In the genomic region with DNA sequence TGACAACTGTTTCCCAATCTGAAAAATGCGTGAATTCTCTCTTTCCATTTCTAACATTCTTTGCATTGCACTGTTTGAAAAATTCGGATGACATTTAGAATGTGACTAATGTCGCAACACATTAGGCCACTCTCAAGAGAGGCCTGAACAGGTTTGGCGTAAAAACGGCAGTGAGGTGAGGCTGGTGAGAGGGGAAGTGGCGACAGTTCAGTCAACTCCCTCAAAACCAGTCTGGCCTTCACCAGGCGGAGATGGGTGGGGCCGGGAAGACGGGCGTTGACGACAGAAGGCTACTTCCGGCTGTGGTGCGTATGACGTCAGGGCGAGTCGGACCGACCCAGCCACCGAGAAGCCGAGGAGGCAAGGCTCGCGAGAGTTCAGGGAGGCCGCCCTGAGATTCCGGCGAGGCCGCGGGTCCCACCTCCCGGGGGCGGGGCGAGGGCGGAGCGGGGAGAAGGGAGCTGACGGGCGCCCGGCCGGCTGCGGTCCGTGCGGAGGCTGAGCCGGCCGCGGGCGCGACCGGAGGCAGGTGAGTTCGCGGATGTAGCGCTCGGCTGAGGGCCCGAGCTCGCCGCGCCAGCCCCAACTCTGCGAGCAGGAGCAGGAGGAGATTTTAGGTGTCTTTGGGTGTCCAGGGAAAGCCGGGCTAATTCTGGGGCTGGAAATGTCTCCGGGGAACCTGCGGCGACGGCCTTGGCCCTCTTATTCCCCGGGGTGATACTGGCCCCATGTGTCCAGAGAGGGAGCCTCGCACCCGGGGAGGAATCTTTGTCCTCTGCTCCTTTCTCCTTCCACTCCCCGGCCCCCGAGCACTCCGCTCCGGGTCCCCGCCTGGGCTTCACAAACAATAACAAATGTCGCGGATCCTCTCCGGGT, we compare ENCODE assay signal across 1 cellular context.
TF ChIP-seq lines count a peak whose summit lies in the region.

A gene (plus strand): TSS at position 483 of the 876 bp plus-strand sequence. CDS start 53,435 bp downstream, outside the sequence.

TF ChIP-seq in HepG2, 621 proteins besides CTCF, POLR2A, EP300 and RAD21 (continued from another document and continues in another):
- TF ChIP-seq, protein P1, sequence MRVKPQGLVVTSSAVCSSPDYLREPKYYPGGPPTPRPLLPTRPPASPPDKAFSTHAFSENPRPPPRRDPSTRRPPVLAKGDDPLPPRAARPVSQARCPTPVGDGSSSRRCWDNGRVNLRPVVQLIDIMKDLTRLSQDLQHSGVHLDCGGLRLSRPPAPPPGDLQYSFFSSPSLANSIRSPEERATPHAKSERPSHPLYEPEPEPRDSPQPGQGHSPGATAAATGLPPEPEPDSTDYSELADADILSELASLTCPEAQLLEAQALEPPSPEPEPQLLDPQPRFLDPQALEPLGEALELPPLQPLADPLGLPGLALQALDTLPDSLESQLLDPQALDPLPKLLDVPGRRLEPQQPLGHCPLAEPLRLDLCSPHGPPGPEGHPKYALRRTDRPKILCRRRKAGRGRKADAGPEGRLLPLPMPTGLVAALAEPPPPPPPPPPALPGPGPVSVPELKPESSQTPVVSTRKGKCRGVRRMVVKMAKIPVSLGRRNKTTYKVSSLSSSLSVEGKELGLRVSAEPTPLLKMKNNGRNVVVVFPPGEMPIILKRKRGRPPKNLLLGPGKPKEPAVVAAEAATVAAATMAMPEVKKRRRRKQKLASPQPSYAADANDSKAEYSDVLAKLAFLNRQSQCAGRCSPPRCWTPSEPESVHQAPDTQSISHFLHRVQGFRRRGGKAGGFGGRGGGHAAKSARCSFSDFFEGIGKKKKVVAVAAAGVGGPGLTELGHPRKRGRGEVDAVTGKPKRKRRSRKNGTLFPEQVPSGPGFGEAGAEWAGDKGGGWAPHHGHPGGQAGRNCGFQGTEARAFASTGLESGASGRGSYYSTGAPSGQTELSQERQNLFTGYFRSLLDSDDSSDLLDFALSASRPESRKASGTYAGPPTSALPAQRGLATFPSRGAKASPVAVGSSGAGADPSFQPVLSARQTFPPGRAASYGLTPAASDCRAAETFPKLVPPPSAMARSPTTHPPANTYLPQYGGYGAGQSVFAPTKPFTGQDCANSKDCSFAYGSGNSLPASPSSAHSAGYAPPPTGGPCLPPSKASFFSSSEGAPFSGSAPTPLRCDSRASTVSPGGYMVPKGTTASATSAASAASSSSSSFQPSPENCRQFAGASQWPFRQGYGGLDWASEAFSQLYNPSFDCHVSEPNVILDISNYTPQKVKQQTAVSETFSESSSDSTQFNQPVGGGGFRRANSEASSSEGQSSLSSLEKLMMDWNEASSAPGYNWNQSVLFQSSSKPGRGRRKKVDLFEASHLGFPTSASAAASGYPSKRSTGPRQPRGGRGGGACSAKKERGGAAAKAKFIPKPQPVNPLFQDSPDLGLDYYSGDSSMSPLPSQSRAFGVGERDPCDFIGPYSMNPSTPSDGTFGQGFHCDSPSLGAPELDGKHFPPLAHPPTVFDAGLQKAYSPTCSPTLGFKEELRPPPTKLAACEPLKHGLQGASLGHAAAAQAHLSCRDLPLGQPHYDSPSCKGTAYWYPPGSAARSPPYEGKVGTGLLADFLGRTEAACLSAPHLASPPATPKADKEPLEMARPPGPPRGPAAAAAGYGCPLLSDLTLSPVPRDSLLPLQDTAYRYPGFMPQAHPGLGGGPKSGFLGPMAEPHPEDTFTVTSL (CRISPR knock-in tag; IDR thresholded peaks at IDR 0.05; ENCODE audit: borderline replicate concordance): no peak
- TF ChIP-seq ZFY (CRISPR knock-in tag; IDR thresholded peaks at IDR 0.05): peak; percentile 94
- no peak for TF ChIP-seq MAFG (CRISPR knock-in tag; IDR thresholded peaks at IDR 0.05)
- no peak for TF ChIP-seq NCOA1 (CRISPR knock-in tag; IDR thresholded peaks at IDR 0.05)
- no peak for TF ChIP-seq ZFP62 (CRISPR knock-in tag; IDR thresholded peaks at IDR 0.05)
- 0 out of 2 replicates have a peak, but pooled peaks have one; percentile 4 for TF ChIP-seq SMAD3 (CRISPR knock-in tag; IDR thresholded peaks at IDR 0.05)
- TF ChIP-seq TCF7 (IDR thresholded peaks at IDR 0.05; ENCODE audit: low read depth): no peak
- no peak for TF ChIP-seq ZNF615 (CRISPR knock-in tag; IDR thresholded peaks at IDR 0.05; ENCODE audit: borderline replicate concordance)
- no peak; the same call in 1 of the 2 replicates for TF ChIP-seq ETV6 (CRISPR knock-in tag; conservative IDR thresholded peaks at IDR 0.05)
- TF ChIP-seq, protein P2, sequence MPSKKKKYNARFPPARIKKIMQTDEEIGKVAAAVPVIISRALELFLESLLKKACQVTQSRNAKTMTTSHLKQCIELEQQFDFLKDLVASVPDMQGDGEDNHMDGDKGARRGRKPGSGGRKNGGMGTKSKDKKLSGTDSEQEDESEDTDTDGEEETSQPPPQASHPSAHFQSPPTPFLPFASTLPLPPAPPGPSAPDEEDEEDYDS (CRISPR knock-in tag; IDR thresholded peaks at IDR 0.05): peak; percentile 75
- TF ChIP-seq NFIB (CRISPR knock-in tag; IDR thresholded peaks at IDR 0.05; ENCODE audit: borderline replicate concordance): no peak
- no peak for TF ChIP-seq PTBP1 (IDR thresholded peaks at IDR 0.05; ENCODE audit: low read depth, low read length, poor library complexity, severe bottlenecking)
- TF ChIP-seq KLF6 (CRISPR knock-in tag; IDR thresholded peaks at IDR 0.05): peak; percentile 50; the same call in 1 of the 2 replicates
- 0 out of 2 replicates have a peak, but pooled peaks have one; percentile 25 for TF ChIP-seq ZNF792 (CRISPR knock-in tag; IDR thresholded peaks at IDR 0.05)
- no peak for TF ChIP-seq ZNF816 (CRISPR knock-in tag; IDR thresholded peaks at IDR 0.05; ENCODE audit: borderline replicate concordance)
- TF ChIP-seq, protein P3, sequence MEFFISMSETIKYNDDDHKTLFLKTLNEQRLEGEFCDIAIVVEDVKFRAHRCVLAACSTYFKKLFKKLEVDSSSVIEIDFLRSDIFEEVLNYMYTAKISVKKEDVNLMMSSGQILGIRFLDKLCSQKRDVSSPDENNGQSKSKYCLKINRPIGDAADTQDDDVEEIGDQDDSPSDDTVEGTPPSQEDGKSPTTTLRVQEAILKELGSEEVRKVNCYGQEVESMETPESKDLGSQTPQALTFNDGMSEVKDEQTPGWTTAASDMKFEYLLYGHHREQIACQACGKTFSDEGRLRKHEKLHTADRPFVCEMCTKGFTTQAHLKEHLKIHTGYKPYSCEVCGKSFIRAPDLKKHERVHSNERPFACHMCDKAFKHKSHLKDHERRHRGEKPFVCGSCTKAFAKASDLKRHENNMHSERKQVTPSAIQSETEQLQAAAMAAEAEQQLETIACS (CRISPR knock-in tag; IDR thresholded peaks at IDR 0.05): 0 out of 2 replicates have a peak, but pooled peaks have one; percentile 31
- peak; percentile 18; the same call in 1 of the 2 replicates for TF ChIP-seq ZNF747 (CRISPR knock-in tag; IDR thresholded peaks at IDR 0.05; ENCODE audit: borderline replicate concordance)
- peak; percentile 93; the same call in 1 of the 2 replicates for TF ChIP-seq ZNF337 (CRISPR knock-in tag; IDR thresholded peaks at IDR 0.05; ENCODE audit: borderline replicate concordance, low read depth)
- TF ChIP-seq HNRNPL (IDR thresholded peaks at IDR 0.05; ENCODE audit: low read depth, low read length): no peak
- no peak for TF ChIP-seq ZNF282 (IDR thresholded peaks at IDR 0.05; ENCODE audit: partially characterized antibody)
- peak; percentile 90 for TF ChIP-seq ELF1 (CRISPR knock-in tag; IDR thresholded peaks at IDR 0.05)
- TF ChIP-seq NFKB2 (CRISPR knock-in tag; IDR thresholded peaks at IDR 0.05; ENCODE audit: borderline replicate concordance): peak; percentile 67; the same call in 1 of the 2 replicates
- TF ChIP-seq ZNF772 (CRISPR knock-in tag; IDR thresholded peaks at IDR 0.05): peak; percentile 51
- peak; percentile 39; the same call in 1 of the 2 replicates for TF ChIP-seq MXD4 (CRISPR knock-in tag; IDR thresholded peaks at IDR 0.05)
- peak; percentile 71 for TF ChIP-seq TAF1 (CRISPR knock-in tag; IDR thresholded peaks at IDR 0.05)
- peak; percentile 44; the same call in 1 of the 2 replicates for TF ChIP-seq REL (CRISPR knock-in tag; conservative IDR thresholded peaks at IDR 0.05)
- TF ChIP-seq, protein P4, sequence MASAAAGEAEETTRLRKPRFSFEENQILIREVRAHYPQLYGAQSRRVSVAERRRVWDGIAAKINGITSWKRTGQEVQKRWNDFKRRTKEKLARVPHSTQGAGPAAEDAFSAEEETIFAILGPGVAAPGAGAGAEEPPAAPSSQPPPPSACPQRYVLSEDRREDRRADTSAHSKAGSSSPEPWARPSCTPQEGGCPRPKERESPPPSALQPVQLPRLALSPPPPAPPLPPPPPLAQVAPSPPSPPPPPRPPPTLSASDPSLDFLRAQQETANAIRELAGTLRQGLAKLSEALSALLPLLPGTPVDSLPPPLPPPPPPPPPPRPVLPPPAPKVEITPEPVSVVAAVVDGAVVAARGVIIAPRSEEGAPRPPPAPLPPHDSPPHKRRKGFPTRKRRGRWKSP (CRISPR knock-in tag; IDR thresholded peaks at IDR 0.05): peak; percentile 71
- no peak for TF ChIP-seq SOX13 (IDR thresholded peaks at IDR 0.05)
- TF ChIP-seq SOX13 (CRISPR knock-in tag; conservative IDR thresholded peaks at IDR 0.05 in 1 of 2, IDR thresholded peaks at IDR 0.05 in 1 of 2): 0 out of 4 replicates have a peak, but pooled peaks of 1 of the 2 experiments have one; percentile 16
- TF ChIP-seq, protein P5, sequence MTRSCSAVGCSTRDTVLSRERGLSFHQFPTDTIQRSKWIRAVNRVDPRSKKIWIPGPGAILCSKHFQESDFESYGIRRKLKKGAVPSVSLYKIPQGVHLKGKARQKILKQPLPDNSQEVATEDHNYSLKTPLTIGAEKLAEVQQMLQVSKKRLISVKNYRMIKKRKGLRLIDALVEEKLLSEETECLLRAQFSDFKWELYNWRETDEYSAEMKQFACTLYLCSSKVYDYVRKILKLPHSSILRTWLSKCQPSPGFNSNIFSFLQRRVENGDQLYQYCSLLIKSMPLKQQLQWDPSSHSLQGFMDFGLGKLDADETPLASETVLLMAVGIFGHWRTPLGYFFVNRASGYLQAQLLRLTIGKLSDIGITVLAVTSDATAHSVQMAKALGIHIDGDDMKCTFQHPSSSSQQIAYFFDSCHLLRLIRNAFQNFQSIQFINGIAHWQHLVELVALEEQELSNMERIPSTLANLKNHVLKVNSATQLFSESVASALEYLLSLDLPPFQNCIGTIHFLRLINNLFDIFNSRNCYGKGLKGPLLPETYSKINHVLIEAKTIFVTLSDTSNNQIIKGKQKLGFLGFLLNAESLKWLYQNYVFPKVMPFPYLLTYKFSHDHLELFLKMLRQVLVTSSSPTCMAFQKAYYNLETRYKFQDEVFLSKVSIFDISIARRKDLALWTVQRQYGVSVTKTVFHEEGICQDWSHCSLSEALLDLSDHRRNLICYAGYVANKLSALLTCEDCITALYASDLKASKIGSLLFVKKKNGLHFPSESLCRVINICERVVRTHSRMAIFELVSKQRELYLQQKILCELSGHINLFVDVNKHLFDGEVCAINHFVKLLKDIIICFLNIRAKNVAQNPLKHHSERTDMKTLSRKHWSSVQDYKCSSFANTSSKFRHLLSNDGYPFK (CRISPR knock-in tag; IDR thresholded peaks at IDR 0.05; ENCODE audit: borderline replicate concordance): 0 out of 2 replicates have a peak, but pooled peaks have one; percentile 23
- no peak for TF ChIP-seq ZNF138 (CRISPR knock-in tag; IDR thresholded peaks at IDR 0.05; ENCODE audit: low read depth)
- peak; percentile 49 for TF ChIP-seq STAG1 (CRISPR knock-in tag; IDR thresholded peaks at IDR 0.05)
- no peak for TF ChIP-seq ZNF850 (CRISPR knock-in tag; conservative IDR thresholded peaks at IDR 0.05)
- TF ChIP-seq NFE2L1 (CRISPR knock-in tag; IDR thresholded peaks at IDR 0.05; ENCODE audit: borderline replicate concordance): no peak
- TF ChIP-seq SMARCE1 (IDR thresholded peaks at IDR 0.05; ENCODE audit: borderline replicate concordance): no peak
- TF ChIP-seq KAT8 (CRISPR knock-in tag; IDR thresholded peaks at IDR 0.05): peak; percentile 95
- no peak; the same call in 1 of the 2 replicates for TF ChIP-seq ARNTL (CRISPR knock-in tag; IDR thresholded peaks at IDR 0.05)
- TF ChIP-seq, protein P6, sequence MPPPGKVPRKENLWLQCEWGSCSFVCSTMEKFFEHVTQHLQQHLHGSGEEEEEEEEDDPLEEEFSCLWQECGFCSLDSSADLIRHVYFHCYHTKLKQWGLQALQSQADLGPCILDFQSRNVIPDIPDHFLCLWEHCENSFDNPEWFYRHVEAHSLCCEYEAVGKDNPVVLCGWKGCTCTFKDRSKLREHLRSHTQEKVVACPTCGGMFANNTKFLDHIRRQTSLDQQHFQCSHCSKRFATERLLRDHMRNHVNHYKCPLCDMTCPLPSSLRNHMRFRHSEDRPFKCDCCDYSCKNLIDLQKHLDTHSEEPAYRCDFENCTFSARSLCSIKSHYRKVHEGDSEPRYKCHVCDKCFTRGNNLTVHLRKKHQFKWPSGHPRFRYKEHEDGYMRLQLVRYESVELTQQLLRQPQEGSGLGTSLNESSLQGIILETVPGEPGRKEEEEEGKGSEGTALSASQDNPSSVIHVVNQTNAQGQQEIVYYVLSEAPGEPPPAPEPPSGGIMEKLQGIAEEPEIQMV (CRISPR knock-in tag; IDR thresholded peaks at IDR 0.05; ENCODE audit: low read depth): 0 out of 2 replicates have a peak, but pooled peaks have one; percentile 20
- TF ChIP-seq MTA1 (CRISPR knock-in tag; IDR thresholded peaks at IDR 0.05; ENCODE audit: borderline replicate concordance): 0 out of 2 replicates have a peak, but pooled peaks have one; percentile 62
- TF ChIP-seq ISX (CRISPR knock-in tag; conservative IDR thresholded peaks at IDR 0.05): peak; percentile 82; the same call in 1 of the 2 replicates
- peak; percentile 71; the same call in 1 of the 2 replicates for TF ChIP-seq SALL2 (CRISPR knock-in tag; IDR thresholded peaks at IDR 0.05)
- 0 out of 2 replicates have a peak, but pooled peaks have one; percentile 24 for TF ChIP-seq ZNF431 (CRISPR knock-in tag; IDR thresholded peaks at IDR 0.05; ENCODE audit: borderline replicate concordance, low read depth)
- TF ChIP-seq, protein P7, sequence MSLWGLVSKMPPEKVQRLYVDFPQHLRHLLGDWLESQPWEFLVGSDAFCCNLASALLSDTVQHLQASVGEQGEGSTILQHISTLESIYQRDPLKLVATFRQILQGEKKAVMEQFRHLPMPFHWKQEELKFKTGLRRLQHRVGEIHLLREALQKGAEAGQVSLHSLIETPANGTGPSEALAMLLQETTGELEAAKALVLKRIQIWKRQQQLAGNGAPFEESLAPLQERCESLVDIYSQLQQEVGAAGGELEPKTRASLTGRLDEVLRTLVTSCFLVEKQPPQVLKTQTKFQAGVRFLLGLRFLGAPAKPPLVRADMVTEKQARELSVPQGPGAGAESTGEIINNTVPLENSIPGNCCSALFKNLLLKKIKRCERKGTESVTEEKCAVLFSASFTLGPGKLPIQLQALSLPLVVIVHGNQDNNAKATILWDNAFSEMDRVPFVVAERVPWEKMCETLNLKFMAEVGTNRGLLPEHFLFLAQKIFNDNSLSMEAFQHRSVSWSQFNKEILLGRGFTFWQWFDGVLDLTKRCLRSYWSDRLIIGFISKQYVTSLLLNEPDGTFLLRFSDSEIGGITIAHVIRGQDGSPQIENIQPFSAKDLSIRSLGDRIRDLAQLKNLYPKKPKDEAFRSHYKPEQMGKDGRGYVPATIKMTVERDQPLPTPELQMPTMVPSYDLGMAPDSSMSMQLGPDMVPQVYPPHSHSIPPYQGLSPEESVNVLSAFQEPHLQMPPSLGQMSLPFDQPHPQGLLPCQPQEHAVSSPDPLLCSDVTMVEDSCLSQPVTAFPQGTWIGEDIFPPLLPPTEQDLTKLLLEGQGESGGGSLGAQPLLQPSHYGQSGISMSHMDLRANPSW (CRISPR knock-in tag; IDR thresholded peaks at IDR 0.05; ENCODE audit: borderline replicate concordance): no peak
- peak; percentile 91 for TF ChIP-seq FOXC1 (CRISPR knock-in tag; IDR thresholded peaks at IDR 0.05; ENCODE audit: borderline replicate concordance)
- no peak for TF ChIP-seq ZBTB7A (CRISPR knock-in tag; IDR thresholded peaks at IDR 0.05)
- no peak for TF ChIP-seq TCF12 (IDR thresholded peaks at IDR 0.05)
- peak; percentile 85; the same call in 1 of the 2 replicates for TF ChIP-seq TCF12 (CRISPR knock-in tag; IDR thresholded peaks at IDR 0.05)
- TF ChIP-seq ESRRA (CRISPR knock-in tag; IDR thresholded peaks at IDR 0.05; ENCODE audit: low read depth): peak; percentile 15; the same call in 1 of the 2 replicates
- peak; percentile 85 for TF ChIP-seq HOXA5 (CRISPR knock-in tag; IDR thresholded peaks at IDR 0.05)
